14 cellular contexts compared by ENCODE assay signal in genomic region chr12:52210186-52210924, GRCh38. TPM values are rescaled to one million over a fixed set of nuclear protein-coding genes. Genes with fewer than 3 reads are reported as not detected.
DNase-seq lines count a peak whose midpoint lies in the region; ATAC-seq and TF ChIP-seq lines count a peak whose summit lies in the region.
"Had no signal": no experiment of that assay in that cellular context is flagged by ENCODE, and none has a peak within 500 bp of the region (broad histone marks: within the 10 kb centered on the region; RNA-seq: fewer than 3 reads in every experiment).

No MANE protein-coding gene starts in this region.

- peak; percentile 2 for DNase-seq in activated naive CD8-positive, alpha-beta T cell treated with anti-CD3 and anti-CD28 coated beads, Interleukin-2, amount 10 ng/mL, durations not matched to agents 7 days and 5 days
- DNase-seq in activated naive CD8-positive, alpha-beta T cell treated with anti-CD3 and anti-CD28 coated beads for 36 hours, result no peak
- DNase-seq in adrenal gland, result peak in 6 of 7 donors; percentile 82 to 92 (median 85)
- peak; percentile 30 for DNase-seq in fibroblast of the conjunctiva (ENCODE audit: low read depth)
- peak; percentile 83 for DNase-seq in stromal cell of bone marrow (ENCODE audit: low read depth)
- DNase-seq in T-helper 2 cell, result no peak
- DNase-seq in DMS53 (lab: John Stamatoyannopoulos, UW), result no peak
- DNase-seq: activated T-cell treated with anti-CD3 and anti-CD28 coated beads for 4 hours, Kasumi-1, RPMI8226 had no signal

- no peak overlapping the region for H3K27ac ChIP-seq in adrenal gland
- H3K27ac ChIP-seq: upper lobe of left lung had no signal

- no peak for TF ChIP-seq CTCF in adrenal gland (IDR thresholded peaks at IDR 0.05)

- H3K4me3 Mint-ChIP-seq in activated naive CD8-positive, alpha-beta T cell treated with anti-CD3 and anti-CD28 coated beads, Interleukin-2, amount 10 ng/mL, durations not matched to agents 7 days and 5 days, result no peak overlapping the region
- H3K4me3 Mint-ChIP-seq in activated naive CD8-positive, alpha-beta T cell treated with anti-CD3 and anti-CD28 coated beads for 36 hours, result no peak overlapping the region
- H3K4me3 Mint-ChIP-seq: naive thymus-derived CD8-positive, alpha-beta T cell had no signal

- no peaks in the 10 kb centered on the region for H3K9me3 ChIP-seq in adrenal gland (replicated peaks in 1 of 3)
- H3K9me3 ChIP-seq: upper lobe of left lung had no signal

- no peak for TF ChIP-seq POLR2A in adrenal gland (IDR thresholded peaks at IDR 0.05)

- H3K27me3 Mint-ChIP-seq in activated naive CD8-positive, alpha-beta T cell treated with anti-CD3 and anti-CD28 coated beads, Interleukin-2, amount 10 ng/mL, durations not matched to agents 7 days and 5 days, result peaks cover 24% of the 10 kb centered on the region
- H3K27me3 Mint-ChIP-seq in activated naive CD8-positive, alpha-beta T cell treated with anti-CD3 and anti-CD28 coated beads for 36 hours, result peaks cover 7% of the 10 kb centered on the region

- H3K36me3 ChIP-seq in adrenal gland (replicated peaks in 1 of 2), result no peaks in the 10 kb centered on the region
- H3K36me3 ChIP-seq: upper lobe of left lung had no signal

- no peak overlapping the region for H3K4me3 ChIP-seq in adrenal gland
- H3K4me3 ChIP-seq: smooth muscle cell, upper lobe of left lung had no signal

- WGBS in adrenal gland, 4 donors, result 52 to 71% (median 67%) methylated on average over 7 of the region's 7 CpGs

- POLR2A ChIA-PET in activated naive CD8-positive, alpha-beta T cell treated with anti-CD3 and anti-CD28 coated beads, Interleukin-2, amount 10 ng/mL, durations not matched to agents 7 days and 5 days (lab: Charles Lee), result no interaction called here

- H3K27me3 ChIP-seq in adrenal gland, result no peaks in the 10 kb centered on the region
- H3K27me3 ChIP-seq: upper lobe of left lung had no signal

- peaks cover 5 to 21% of the 10 kb centered on the region in 2 donors for H3K4me1 ChIP-seq in adrenal gland (replicated peaks in 1 of 2)

- no peaks in the 10 kb centered on the region for H3K36me3 Mint-ChIP-seq in activated naive CD8-positive, alpha-beta T cell treated with anti-CD3 and anti-CD28 coated beads, Interleukin-2, amount 10 ng/mL, durations not matched to agents 7 days and 5 days
- H3K36me3 Mint-ChIP-seq in activated naive CD8-positive, alpha-beta T cell treated with anti-CD3 and anti-CD28 coated beads for 36 hours, result no peaks in the 10 kb centered on the region
- H3K36me3 Mint-ChIP-seq: naive thymus-derived CD8-positive, alpha-beta T cell had no signal

- intact Hi-C loops in adrenal gland (cut with DNase I), result loop anchor here in 1 of 2 donors (10.0 kb wide), 1 partner anchor 114 kb away; the partner anchor contains the start of gene KRT83

- no peak for ATAC-seq in activated naive CD8-positive, alpha-beta T cell treated with anti-CD3 and anti-CD28 coated beads, Interleukin-2, amount 10 ng/mL, durations not matched to agents 7 days and 5 days (ENCODE audit: low read depth)
- ATAC-seq in GM19023 (IDR thresholded peaks at IDR 0.05; ENCODE audit: unreplicated experiment), result no peak
- ATAC-seq: naive thymus-derived CD8-positive, alpha-beta T cell had no signal

- no peak overlapping the region for H3K27ac Mint-ChIP-seq in activated naive CD8-positive, alpha-beta T cell treated with anti-CD3 and anti-CD28 coated beads, Interleukin-2, amount 10 ng/mL, durations not matched to agents 7 days and 5 days
- no peak overlapping the region for H3K27ac Mint-ChIP-seq in activated naive CD8-positive, alpha-beta T cell treated with anti-CD3 and anti-CD28 coated beads for 36 hours

- H3K9me3 Mint-ChIP-seq in activated naive CD8-positive, alpha-beta T cell treated with anti-CD3 and anti-CD28 coated beads, Interleukin-2, amount 10 ng/mL, durations not matched to agents 7 days and 5 days, result no peaks in the 10 kb centered on the region
- no peaks in the 10 kb centered on the region for H3K9me3 Mint-ChIP-seq in activated naive CD8-positive, alpha-beta T cell treated with anti-CD3 and anti-CD28 coated beads for 36 hours
- H3K9me3 Mint-ChIP-seq: naive thymus-derived CD8-positive, alpha-beta T cell had no signal

- no peaks in the 10 kb centered on the region for H3K4me1 Mint-ChIP-seq in activated naive CD8-positive, alpha-beta T cell treated with anti-CD3 and anti-CD28 coated beads, Interleukin-2, amount 10 ng/mL, durations not matched to agents 7 days and 5 days
- no peaks in the 10 kb centered on the region for H3K4me1 Mint-ChIP-seq in activated naive CD8-positive, alpha-beta T cell treated with anti-CD3 and anti-CD28 coated beads for 36 hours
- H3K4me1 Mint-ChIP-seq: naive thymus-derived CD8-positive, alpha-beta T cell had no signal

RNA-seq across cellular contexts. Expression of gene KRT80, which starts 18.5 kb away (rescaled TPM):
- total RNA-seq in activated naive CD8-positive, alpha-beta T cell treated with anti-CD3 and anti-CD28 coated beads, Interleukin-2, amount 10 ng/mL, durations not matched to agents 7 days and 5 days, result not detected
- total RNA-seq in activated naive CD8-positive, alpha-beta T cell treated with anti-CD3 and anti-CD28 coated beads for 36 hours, result not detected
- total RNA-seq in adrenal gland, result 10 to 100 TPM in 1 of 8 donors, 1 to 10 TPM in 6, under 1 TPM in 1; 0.95 to 14.6 (median 6.3) TPM
- 1 to 10 TPM; 1.8 to 8.8 (median 2.5) TPM for polyA plus RNA-seq in adrenal gland
- total RNA-seq: naive thymus-derived CD8-positive, alpha-beta T cell had no signal
- polyA plus RNA-seq: naive thymus-derived CD8-positive, alpha-beta T cell had no signal

RNA-seq across cellular contexts. Expression of gene KRT7, which starts 22.7 kb away (rescaled TPM):
- 1 to 10 TPM; 8.5 to 8.9 TPM for total RNA-seq in activated naive CD8-positive, alpha-beta T cell treated with anti-CD3 and anti-CD28 coated beads, Interleukin-2, amount 10 ng/mL, durations not matched to agents 7 days and 5 days
- 1 to 10 TPM; 2.4 to 6.5 TPM for total RNA-seq in activated naive CD8-positive, alpha-beta T cell treated with anti-CD3 and anti-CD28 coated beads for 36 hours
- total RNA-seq in adrenal gland, result 10 to 100 TPM in 2 of 8 donors, 1 to 10 TPM in 6; 1.3 to 13.5 (median 8.4) TPM
- 10 to 100 TPM in 2 of 3 donors, 1 to 10 TPM in 1; 2.1 to 34.8 (median 12.1) TPM for polyA plus RNA-seq in adrenal gland
- total RNA-seq: naive thymus-derived CD8-positive, alpha-beta T cell had no signal
- polyA plus RNA-seq: naive thymus-derived CD8-positive, alpha-beta T cell had no signal

Comparison
In these comparisons a context has a peak if more than half of its experiments do, and no peak if none do; other contexts are left out.
1. DNase-seq: peak in activated naive CD8-positive, alpha-beta T cell treated with anti-CD3 and anti-CD28 coated beads, Interleukin-2, amount 10 ng/mL, durations not matched to agents 7 days and 5 days (single experiment), adrenal gland (6 of 7), fibroblast of the conjunctiva (single experiment) and stromal cell of bone marrow (single experiment); none in activated naive CD8-positive, alpha-beta T cell treated with anti-CD3 and anti-CD28 coated beads for 36 hours (single experiment), T-helper 2 cell (0 of 5) and DMS53 (single experiment).